1 cellular context compared by ENCODE assay signal in the genomic region with DNA sequence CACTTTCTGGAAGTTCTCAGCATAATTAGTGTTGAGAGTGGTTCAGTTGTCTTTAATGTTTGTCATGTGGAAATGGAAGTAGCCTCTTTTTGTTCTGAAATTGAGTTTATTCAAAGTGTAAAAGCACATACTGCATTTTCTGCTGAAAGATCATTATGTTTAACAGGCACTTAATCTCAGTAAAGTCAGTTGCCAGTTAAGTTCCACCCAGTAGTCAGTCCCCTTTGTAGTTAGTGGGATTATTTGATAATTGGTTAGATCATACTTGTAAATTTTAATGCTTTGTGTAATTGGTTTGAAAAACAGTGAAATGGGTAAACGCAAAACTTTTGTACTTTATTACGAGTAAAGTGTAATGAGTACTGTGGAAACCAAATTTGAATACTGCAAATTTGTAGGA.
TF ChIP-seq lines count a peak whose summit lies in the region.

No MANE protein-coding gene starts in this region.

TF ChIP-seq in K562, 482 proteins besides CTCF, POLR2A, EP300 and RAD21:
- no peak for TF ChIP-seq ZNF717 (CRISPR knock-in tag; IDR thresholded peaks at IDR 0.05)
- no peak for TF ChIP-seq KLF16 (IDR thresholded peaks at IDR 0.05)
- TF ChIP-seq SUPT5H (IDR thresholded peaks at IDR 0.05), result 0 out of 2 replicates have a peak, but pooled peaks have one; percentile 8
- no peak for TF ChIP-seq NR1H2 (CRISPR knock-in tag; IDR thresholded peaks at IDR 0.05)
- no peak for TF ChIP-seq HDAC2 (IDR thresholded peaks at IDR 0.05)
- TF ChIP-seq POLR2H (tag; IDR thresholded peaks at IDR 0.05; ENCODE audit: low read depth), result 0 out of 2 replicates have a peak, but pooled peaks have one; percentile 14
- TF ChIP-seq RBFOX2 (IDR thresholded peaks at IDR 0.05; ENCODE audit: low read depth, low read length), result peak; percentile 16; the same call in 1 of the 2 replicates
- TF ChIP-seq MEF2A (IDR thresholded peaks at IDR 0.05; ENCODE audit: control insufficient read depth, low read depth, low read length), result no peak
TF ChIP-seq in K562: peak in this region for 3.
